In genomic region chr15:74541494-74542191, GRCh38 we compare ENCODE assay signal across 8 cellular contexts. TPM values are rescaled to one million over a fixed set of nuclear protein-coding genes. Genes with fewer than 3 reads are reported as not detected.
DNase-seq lines count a peak whose midpoint lies in the region; ATAC-seq and TF ChIP-seq lines count a peak whose summit lies in the region.

No MANE protein-coding gene starts in this region.

- H3K4me3 ChIP-seq in gastroesophageal sphincter (peak overlapping the region; percentile 82 to 93), prostate gland (peak overlapping the region; percentile 84 to 94), vagina (peak overlapping the region; percentile 76 to 91)

- no peak for TF ChIP-seq EP300 in gastroesophageal sphincter (IDR thresholded peaks at IDR 0.05)

- DNase-seq in NCI-H2227 (lab: John Stamatoyannopoulos, UW; ENCODE audit: unreplicated experiment): peak; percentile 32
- DNase-seq in NCI-H2227 treated with DMSO at 0.1 percent for 48 hours (lab: John Stamatoyannopoulos, UW): no peak
- peak; percentile 17 to 54 for DNase-seq in activated T-helper 1 cell treated with anti-CD3 and anti-CD28 coated beads, Interleukin-2, amount 50 U/mL, for 16 hours (ENCODE audit: low read depth in 1 of 2, low spot score in 1 of 2)
- DNase-seq in prostate gland (ENCODE audit: low spot score): peak; percentile 7
- no peak for DNase-seq in vagina (ENCODE audit: extremely low spot score in 2 of 2)

- H3K36me3 ChIP-seq in gastroesophageal sphincter: peaks cover 0 to 4% of the 10 kb centered on the region in 2 donors
- no peaks in the 10 kb centered on the region for H3K36me3 ChIP-seq in prostate gland
- no peaks in the 10 kb centered on the region for H3K36me3 ChIP-seq in vagina

- TF ChIP-seq POLR2A in gastroesophageal sphincter (IDR thresholded peaks at IDR 0.05) (no peak), prostate gland (IDR thresholded peaks at IDR 0.05) (no peak), vagina (IDR thresholded peaks at IDR 0.05) (no peak)

- TF ChIP-seq CTCF in gastroesophageal sphincter (IDR thresholded peaks at IDR 0.05) (no peak), prostate gland (IDR thresholded peaks at IDR 0.05) (no peak), vagina (IDR thresholded peaks at IDR 0.05) (no peak)

- H3K27ac ChIP-seq in gastroesophageal sphincter (peak overlapping the region; percentile 55 to 89 (median 82)), prostate gland (peak overlapping the region; percentile 78 to 81), vagina (peak overlapping the region; percentile 75)

- 2 to 3% methylated on average over 16 to 18 of the region's 21 CpGs for WGBS in gastroesophageal sphincter (ENCODE audit: low coverage in 1 of 2), 2 donors
- 3% methylated on average over 21 of the region's 21 CpGs for WGBS in prostate gland

- H3K4me1 ChIP-seq in gastroesophageal sphincter (peaks cover 3 to 57% (median 19%) of the 10 kb centered on the region in 3 donors), prostate gland (replicated peaks) (peaks cover 8% of the 10 kb centered on the region), vagina (peaks cover 47% of the 10 kb centered on the region)

- peak; percentile 4 for ATAC-seq in HG03039 (IDR thresholded peaks at IDR 0.05; ENCODE audit: unreplicated experiment)
- ATAC-seq in gastroesophageal sphincter: no peak

- H3K27me3 ChIP-seq in gastroesophageal sphincter (no peaks in the 10 kb centered on the region), prostate gland (replicated peaks; ENCODE audit: insufficient read depth) (no peaks in the 10 kb centered on the region), vagina (no peaks in the 10 kb centered on the region)

- intact Hi-C loops in prostate gland (cut with DNase I): loop anchor here (1.0 to 5.0 kb wide), 3 partner anchors 56 to 79 kb away; partner anchors contain the start of genes CLK3 and UBL7
- intact Hi-C loops in vagina (cut with DNase I): no loop called here

- H3K9me3 ChIP-seq in gastroesophageal sphincter (no peaks in the 10 kb centered on the region), prostate gland (no peaks in the 10 kb centered on the region), vagina (no peaks in the 10 kb centered on the region)

TF ChIP-seq in PFSK-1, 5 proteins besides CTCF, POLR2A, EP300 and RAD21:
- TF ChIP-seq FOXP2 (optimal IDR thresholded peaks at IDR 0.05; ENCODE audit: borderline replicate concordance, extremely low read depth, extremely low read length, insufficient read depth) (no peak), SIN3A (IDR thresholded peaks at IDR 0.05; ENCODE audit: borderline replicate concordance, insufficient read depth, low read length) (peak; percentile 97; the same call in 1 of the 2 replicates), POLR2AphosphoS5 (IDR thresholded peaks at IDR 0.05; ENCODE audit: low read depth, low read length) (no peak), TAF1 (IDR thresholded peaks at IDR 0.05; ENCODE audit: borderline replicate concordance, insufficient read depth, low read length) (peak; percentile 78; the same call in 1 of the 2 replicates), REST (IDR thresholded peaks at IDR 0.05; ENCODE audit: insufficient read depth in 1 of 2, low read depth in 2 of 2, low read length in 2 of 2) (peak in 1 of 2 experiments; percentile 14; a peak in 1 of 4 replicates)

RNA-seq across cellular contexts. Expression of gene ARID3B, which starts 0.6 kb away (rescaled TPM):
- 26.5 TPM for polyA plus RNA-seq in PFSK-1 (2012; ENCODE audit: insufficient read length, low read depth)
- 1 to 10 TPM; 2.9 to 8.4 (median 6.9) TPM for total RNA-seq in gastroesophageal sphincter
- 10 to 100 TPM in 1 of 2 donors, 1 to 10 TPM in 1; 5.1 to 36.7 TPM for total RNA-seq in prostate gland
- total RNA-seq in vagina: 15.2 TPM

Comparison
In these comparisons a context has a peak if more than half of its experiments do, and no peak if none do; other contexts are left out.
1. DNase-seq: peak in NCI-H2227 (single experiment), activated T-helper 1 cell treated with anti-CD3 and anti-CD28 coated beads, Interleukin-2, amount 50 U/mL, for 16 hours (2 of 2) and prostate gland (single experiment); none in NCI-H2227 treated with DMSO at 0.1 percent for 48 hours (single experiment) and vagina (0 of 2).
2. Peak in every context shown above with its lines, with median percentiles within 50 percentile points of each other: H3K27ac ChIP-seq and H3K4me3 ChIP-seq.